9 cellular contexts compared by ENCODE assay signal in genomic region chr2:113235347-113236226, GRCh38. TPM values are rescaled to one million over a fixed set of nuclear protein-coding genes. Genes with fewer than 3 reads are reported as not detected.
DNase-seq lines count a peak whose midpoint lies in the region; ATAC-seq and TF ChIP-seq lines count a peak whose summit lies in the region.
"Not testable (repeated sequence)": the region's sequence is repeated elsewhere in the genome, so short reads cannot be mapped to it uniquely, and the experiment has no call there.
"Had no signal": no experiment of that assay in that cellular context is flagged by ENCODE, and none has a peak within 500 bp of the region (broad histone marks: within the 10 kb centered on the region; RNA-seq: fewer than 3 reads in every experiment).

No MANE protein-coding gene starts in this region.

- H3K27ac Mint-ChIP-seq in CD14-positive monocyte (peak overlapping the region in 6 of 7 donors; percentile 76 to 98 (median 89)), T-cell (peak overlapping the region; percentile 86 to 96)

- H3K9me3 Mint-ChIP-seq in CD14-positive monocyte, T-cell: not testable (repeated sequence)

- peak; percentile 72 for ATAC-seq in GM21526 (IDR thresholded peaks at IDR 0.05; ENCODE audit: low FRiP score, unreplicated experiment)
- peak; percentile 89 to 93 (median 89) for ATAC-seq in T-cell (replicated peaks in 1 of 4)

- CTCF ChIA-PET in T-cell (lab: Charles Lee), result interaction anchor here in 1 of 2 donors (0.6 to 1.4 kb wide), 6 partner anchors 15 to 99 kb away, joined by 3 to 10 read pairs (median 5); partner anchors contain the start of gene PSD4

- H3K4me1 Mint-ChIP-seq in CD14-positive monocyte (peaks cover 60% of the 10 kb centered on the region), T-cell (peaks cover 28 to 29% (median 28%) of the 10 kb centered on the region in 3 donors)

- peak overlapping the region; percentile 98 for H3K27ac ChIP-seq in epithelial cell of prostate

- POLR2A ChIA-PET in T-cell (lab: Charles Lee), result interaction anchor here (0.6 kb wide), 4 partner anchors 16 to 48 kb away, joined by 3 to 9 read pairs (median 3); no protein-coding TSS in a partner anchor

- H3K4me3 Mint-ChIP-seq in CD14-positive monocyte (peak overlapping the region; percentile 80 to 82), T-cell (peak overlapping the region; percentile 89 to 92 (median 91))

- H3K36me3 Mint-ChIP-seq in CD14-positive monocyte, T-cell: not testable (repeated sequence)

- H3K27me3 Mint-ChIP-seq in CD14-positive monocyte (ENCODE audit: low read depth in 3 of 3); T-cell: not testable (repeated sequence)

- peak; percentile 67 for DNase-seq in CD14-positive monocyte (ENCODE audit: low spot score)
- peak; percentile 85 to 88 for DNase-seq in Kasumi-1 (lab: John Stamatoyannopoulos, UW)
- DNase-seq in T-cell, result peak in 30 of 34 experiments; percentile 13 to 71 (median 40)
- DNase-seq in activated T-helper 1 cell treated with anti-CD3 and anti-CD28 coated beads, Interleukin-2, amount 50 U/mL, for 16 hours (ENCODE audit: low read depth in 1 of 2, low spot score in 1 of 2), result peak; percentile 17 to 48
- peak; percentile 18 for DNase-seq in epithelial cell of prostate (ENCODE audit: low read depth, low spot score)
- peak; percentile 87 for DNase-seq in myocyte (ENCODE audit: low read depth)
- DNase-seq in stimulated activated CD8-positive, alpha-beta memory T cell treated with anti-CD3 and anti-CD28 coated beads, Interleukin-15, amount 100 ng/mL, for 1 hour (ENCODE audit: low read depth), result peak; percentile 20

- TF ChIP-seq CTCF in CD14-positive monocyte (IDR thresholded peaks at IDR 0.05), result not testable (repeated sequence)

- intact Hi-C loops in CD14-positive monocyte (cut with micrococcal nuclease), result not testable (repeated sequence)

RNA-seq across cellular contexts. Expression of gene PAX8, which starts 43.1 kb away (rescaled TPM):
- polyA plus RNA-seq in CD14-positive monocyte, result under 1 TPM; 0.26 to 0.36 TPM
- total RNA-seq in T-cell (1 to 10 TPM; 1.0 to 1.8 (median 1.3) TPM), myocyte (19.6 and 27.8 TPM in 2 replicates)
- 38.9 TPM for polyA plus RNA-seq in myocyte (2012)
- total RNA-seq: hepatocyte had no signal

Comparison
In these comparisons a context has a peak if more than half of its experiments do, and no peak if none do; other contexts are left out.
1. Peak in every context shown above with its lines: DNase-seq, ATAC-seq and H3K27ac ChIP-seq.
2. DNase-seq: peak in every context shown above with its lines; median percentile 87 in myocyte; 86 in Kasumi-1; 67 in CD14-positive monocyte; 40 in T-cell; 32 in activated T-helper 1 cell treated with anti-CD3 and anti-CD28 coated beads, Interleukin-2, amount 50 U/mL, for 16 hours; 20 in stimulated activated CD8-positive, alpha-beta memory T cell treated with anti-CD3 and anti-CD28 coated beads, Interleukin-15, amount 100 ng/mL, for 1 hour; 18 in epithelial cell of prostate.